In the genomic region with DNA sequence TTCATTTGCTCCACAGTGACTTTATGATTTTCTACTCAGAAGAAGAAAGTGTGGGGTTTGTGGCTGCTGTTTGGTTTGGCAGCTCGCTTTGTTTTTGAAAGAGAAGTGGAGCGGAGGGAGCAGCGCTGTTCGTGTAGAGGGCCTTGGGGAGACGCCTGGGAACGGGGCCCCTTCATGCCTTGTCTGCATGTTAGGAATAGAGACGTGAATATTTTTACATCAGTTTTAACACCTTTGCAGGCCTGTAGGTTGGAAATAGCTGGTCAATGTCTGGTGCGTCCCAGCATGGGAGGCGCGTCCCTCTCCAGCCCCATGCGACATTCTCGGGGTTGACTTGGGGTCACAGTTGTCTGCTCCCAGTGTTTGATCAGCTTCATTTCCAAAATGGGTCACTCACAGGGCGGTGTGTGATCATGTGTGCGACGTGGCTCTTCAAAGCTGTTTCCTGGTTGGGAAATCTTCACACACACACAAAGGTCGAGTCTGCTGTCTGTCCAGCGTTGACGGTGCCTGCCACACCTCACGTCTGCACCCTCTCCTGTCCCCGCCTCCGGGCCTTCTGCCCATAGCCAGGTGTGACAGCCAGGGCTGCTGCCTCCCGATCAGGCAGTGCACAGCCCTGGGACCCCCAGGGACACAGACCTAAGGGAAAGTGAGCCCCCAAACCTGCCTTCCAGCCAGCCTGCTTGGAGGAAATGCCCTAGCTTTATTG, we compare ENCODE assay signal across 11 cellular contexts.
DNase-seq lines count a peak whose midpoint lies in the region; ATAC-seq, FAIRE-seq and TF ChIP-seq lines count a peak whose summit lies in the region.
"Had no signal": no experiment of that assay in that cellular context is flagged by ENCODE, and none has a peak within 500 bp of the region (broad histone marks: within the 10 kb centered on the region; RNA-seq: fewer than 3 reads in every experiment).

No MANE protein-coding gene starts in this region.

- H3K4me3 ChIP-seq in breast epithelium (peak overlapping the region in 1 of 3 donors; percentile 40), endothelial cell of umbilical vein (replicated peaks in 1 of 3; ENCODE audit: insufficient read depth in 1 of 3, low read depth in 1 of 3, low read length in 3 of 3) (no peak overlapping the region), mesendoderm (ENCODE audit: low read length) (no peak overlapping the region)

- FAIRE-seq in endothelial cell of umbilical vein (lab: Jason Lieb, UNC), result no peak

- H3K56ac ChIP-seq in mesendoderm (ENCODE audit: low read length), result peak overlapping the region; percentile 17

- peak overlapping the region; percentile 35 for H2AFZ ChIP-seq in endothelial cell of umbilical vein (ENCODE audit: low read depth, low read length)

- H3K27ac Mint-ChIP-seq in MCF 10A (ENCODE audit: low read depth, unreplicated experiment), result no peak overlapping the region

- H3K4me2 ChIP-seq in endothelial cell of umbilical vein (ENCODE audit: insufficient read depth, low read length) (no peak overlapping the region), mesendoderm (ENCODE audit: low read length) (no peak overlapping the region)

- no peaks in the 10 kb centered on the region for H3K36me3 Mint-ChIP-seq in MCF 10A (ENCODE audit: insufficient read depth, unreplicated experiment)

- H3K79me2 ChIP-seq in endothelial cell of umbilical vein (ENCODE audit: control insufficient read depth, insufficient read depth, low read length) (no peaks in the 10 kb centered on the region), mesendoderm (ENCODE audit: control insufficient read depth, insufficient read depth, low read length) (no peaks in the 10 kb centered on the region)

- no peak overlapping the region for H3K4ac ChIP-seq in mesendoderm (ENCODE audit: low read depth, low read length)

- H3K9me1 ChIP-seq in endothelial cell of umbilical vein (replicated peaks; ENCODE audit: control insufficient read depth, extremely low read depth, insufficient read depth, low read length), result no peaks in the 10 kb centered on the region

- peaks cover 5% of the 10 kb centered on the region for H3K4me1 Mint-ChIP-seq in MCF 10A (ENCODE audit: insufficient read depth, unreplicated experiment)

- H3K4me1 ChIP-seq in breast epithelium (no peaks in the 10 kb centered on the region), endothelial cell of umbilical vein (ENCODE audit: control insufficient read depth, extremely low read depth, insufficient read depth, low read length) (peaks cover 10% of the 10 kb centered on the region), mesendoderm (ENCODE audit: control insufficient read depth, low read depth, low read length) (peaks cover 12% of the 10 kb centered on the region)

- intact Hi-C loops in breast epithelium (cut with DNase I; ENCODE audit: low total_unique reads), result no loop called here
- intact Hi-C loops in MCF 10A (cut with micrococcal nuclease), result no loop called here
- intact Hi-C loops in endothelial cell of umbilical vein (cut with micrococcal nuclease), result no loop called here
- intact Hi-C loops in head of caudate nucleus (cut with DNase I), result no loop called here

- POLR2A ChIA-PET in MCF 10A (lab: Yijun Ruan, JAX) (interaction anchor here (0.6 to 1.4 kb wide), 5 partner anchors 11 to 214 kb away, joined by 3 to 4 read pairs (median 3); no protein-coding TSS in a partner anchor), endothelial cell of umbilical vein (lab: Charles Lee) (no interaction called here)

- H3K79me1 ChIP-seq in mesendoderm (ENCODE audit: low read length), result no peaks in the 10 kb centered on the region

- ATAC-seq in HG03442 (IDR thresholded peaks at IDR 0.05; ENCODE audit: unreplicated experiment), result no peak

- H3K27me3 ChIP-seq in breast epithelium, result no peaks in the 10 kb centered on the region
- H3K27me3 ChIP-seq in endothelial cell of umbilical vein (ENCODE audit: control insufficient read depth in 2 of 2, insufficient read depth in 2 of 2, low read length in 2 of 2), result no peaks in the 10 kb centered on the region
- H3K27me3 ChIP-seq in mesendoderm (ENCODE audit: insufficient read depth, low read length, poor library complexity), result no peaks in the 10 kb centered on the region

- H3K27me3 Mint-ChIP-seq in MCF 10A (ENCODE audit: insufficient read depth, unreplicated experiment), result no peaks in the 10 kb centered on the region

- no TSS peak for BruUV-seq in MCF 10A (replicated peaks; lab: Mats Ljungman, UMichigan)
- BruUV-seq in endothelial cell of umbilical vein (replicated peaks; lab: Mats Ljungman, UMichigan), result no TSS peak

- H2BK120ac ChIP-seq in mesendoderm (ENCODE audit: low read depth, low read length), result no peak overlapping the region

- no peak overlapping the region for H2AK5ac ChIP-seq in mesendoderm (ENCODE audit: low read length)

- CTCF ChIA-PET in MCF 10A (lab: Yijun Ruan, JAX), result interaction anchor here (0.6 kb wide), 3 partner anchors 15 to 1467 kb away, joined by 3 to 4 read pairs (median 3); no protein-coding TSS in a partner anchor
- CTCF ChIA-PET in endothelial cell of umbilical vein (lab: Charles Lee), result interaction anchor here (0.8 kb wide), 1 partner anchor 322 kb away, joined by 3 read pairs; no protein-coding TSS in a partner anchor

- no CpG with 5 or more reads among the region's 22 CpGs for WGBS in mesendoderm (ENCODE audit: extremely low coverage, insufficient coverage, low lambda C conversion rate)

- H4K8ac ChIP-seq in mesendoderm (ENCODE audit: low read depth, low read length), result no peak overlapping the region

- peak overlapping the region; percentile 77 to 86 for H3K27ac ChIP-seq in breast epithelium
- no peak overlapping the region for H3K27ac ChIP-seq in endothelial cell of umbilical vein (ENCODE audit: insufficient read depth, low read depth, low read length)
- H3K27ac ChIP-seq in mesendoderm (ENCODE audit: low read depth, low read length), result no peak overlapping the region

- TF ChIP-seq CTCF in breast epithelium (IDR thresholded peaks at IDR 0.05) (no peak), MCF 10A (IDR thresholded peaks at IDR 0.05; ENCODE audit: unreplicated experiment) (no peak), endothelial cell of umbilical vein (IDR thresholded peaks at IDR 0.05; ENCODE audit: extremely low read depth in 1 of 2, insufficient read depth in 1 of 2, low read depth in 1 of 2, low read length in 2 of 2) (no peak)

- H3K4me3 Mint-ChIP-seq in MCF 10A (ENCODE audit: unreplicated experiment), result no peak overlapping the region

- no peak overlapping the region for H3K18ac ChIP-seq in mesendoderm (ENCODE audit: low read length)

- H4K20me1 ChIP-seq in endothelial cell of umbilical vein (replicated peaks; ENCODE audit: control insufficient read depth, extremely low read depth, insufficient read depth, low read length), result no peaks in the 10 kb centered on the region

- DNase-seq in breast epithelium (ENCODE audit: low spot score in 2 of 2), result peak in 1 of 2 donors; percentile 74
- DNase-seq in MCF 10A (ENCODE audit: unreplicated experiment), result no peak
- DNase-seq in endothelial cell of umbilical vein (ENCODE audit: low read depth, low spot score), result peak; percentile 39
- DNase-seq in mesendoderm, result no peak
- DNase-seq in ureter (ENCODE audit: low spot score), result peak; percentile 81
- DNase-seq in head of caudate nucleus, result no peak
- no peak for DNase-seq in NCI-H524 treated with DMSO at 0.1 percent for 48 hours (lab: John Stamatoyannopoulos, UW)
- DNase-seq: activated naive CD4-positive, alpha-beta T cell treated with Interleukin-2 at 50 U/mL for 16 hours; KG1; midbrain had no signal

- H3K23ac ChIP-seq in mesendoderm (ENCODE audit: low read length), result no peak overlapping the region

- no peaks in the 10 kb centered on the region for H3K9me3 ChIP-seq in breast epithelium
- H3K9me3 ChIP-seq in endothelial cell of umbilical vein (replicated peaks; ENCODE audit: control insufficient read depth, insufficient read depth, low read length), result no peaks in the 10 kb centered on the region

- H3K9ac ChIP-seq in endothelial cell of umbilical vein (replicated peaks; ENCODE audit: extremely low read depth, insufficient read depth, low read length) (no peak overlapping the region), mesendoderm (ENCODE audit: low read length) (no peak overlapping the region)

- H3K36me3 ChIP-seq in breast epithelium (no peaks in the 10 kb centered on the region), endothelial cell of umbilical vein (ENCODE audit: control insufficient read depth in 2 of 2, extremely low read depth in 1 of 2, insufficient read depth in 2 of 2, low read length in 2 of 2) (no peaks in the 10 kb centered on the region), mesendoderm (ENCODE audit: control insufficient read depth, insufficient read depth, low read length) (no peaks in the 10 kb centered on the region)

- H4K5ac ChIP-seq in mesendoderm (ENCODE audit: low read length), result no peak overlapping the region

- H2BK5ac ChIP-seq in mesendoderm (ENCODE audit: low read length), result no peak overlapping the region

- TF ChIP-seq POLR2A in breast epithelium (IDR thresholded peaks at IDR 0.05), result no peak
- TF ChIP-seq POLR2A in endothelial cell of umbilical vein (IDR thresholded peaks at IDR 0.05; ENCODE audit: low read depth, low read length), result no peak

- H3K9me3 Mint-ChIP-seq in MCF 10A (ENCODE audit: unreplicated experiment), result no peaks in the 10 kb centered on the region

- H2BK15ac ChIP-seq in mesendoderm (replicated peaks; ENCODE audit: low read depth), result no peak overlapping the region

- dilution Hi-C loops in endothelial cell of umbilical vein (cut with MboI; ENCODE audit: extremely low pct_ligation_motif_present, low sequenced_read_pairs), result no loop called here

TF ChIP-seq in endothelial cell of umbilical vein, 7 proteins besides CTCF, POLR2A, EP300 and RAD21:
- no peak for TF ChIP-seq MYC (IDR thresholded peaks at IDR 0.05; ENCODE audit: low read depth, low read length)
- TF ChIP-seq FOS (IDR thresholded peaks at IDR 0.05; ENCODE audit: borderline replicate concordance, insufficient read depth, low read length), result no peak
- TF ChIP-seq EZH2 (IDR thresholded peaks at IDR 0.05; ENCODE audit: borderline replicate concordance, low read depth, low read length, severe bottlenecking), result no peak
- TF ChIP-seq JUN (IDR thresholded peaks at IDR 0.05; ENCODE audit: borderline replicate concordance, insufficient read depth, insufficient read length, low read depth), result no peak
- TF ChIP-seq GATA2 (IDR thresholded peaks at IDR 0.05; ENCODE audit: insufficient read depth, insufficient read length, low read depth, low read length), result no peak
- TF ChIP-seq, protein P1, sequence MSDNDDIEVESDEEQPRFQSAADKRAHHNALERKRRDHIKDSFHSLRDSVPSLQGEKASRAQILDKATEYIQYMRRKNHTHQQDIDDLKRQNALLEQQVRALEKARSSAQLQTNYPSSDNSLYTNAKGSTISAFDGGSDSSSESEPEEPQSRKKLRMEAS (IDR thresholded peaks at IDR 0.05; ENCODE audit: insufficient read depth, insufficient read length), result no peak
- TF ChIP-seq POLR2AphosphoS5 (IDR thresholded peaks at IDR 0.05; ENCODE audit: insufficient read depth, low read depth, low read length), result no peak

Comparison
In these comparisons a context has a peak if more than half of its experiments do, and no peak if none do; other contexts are left out.
1. DNase-seq: peak in endothelial cell of umbilical vein (single experiment) and ureter (single experiment); none in MCF 10A (single experiment), mesendoderm (single experiment), head of caudate nucleus (0 of 42) and NCI-H524 treated with DMSO at 0.1 percent for 48 hours (single experiment).
2. H3K27ac ChIP-seq: peak in breast epithelium (2 of 2); none in endothelial cell of umbilical vein (single experiment) and mesendoderm (single experiment).